13 cellular contexts compared by ENCODE assay signal in the genomic region with DNA sequence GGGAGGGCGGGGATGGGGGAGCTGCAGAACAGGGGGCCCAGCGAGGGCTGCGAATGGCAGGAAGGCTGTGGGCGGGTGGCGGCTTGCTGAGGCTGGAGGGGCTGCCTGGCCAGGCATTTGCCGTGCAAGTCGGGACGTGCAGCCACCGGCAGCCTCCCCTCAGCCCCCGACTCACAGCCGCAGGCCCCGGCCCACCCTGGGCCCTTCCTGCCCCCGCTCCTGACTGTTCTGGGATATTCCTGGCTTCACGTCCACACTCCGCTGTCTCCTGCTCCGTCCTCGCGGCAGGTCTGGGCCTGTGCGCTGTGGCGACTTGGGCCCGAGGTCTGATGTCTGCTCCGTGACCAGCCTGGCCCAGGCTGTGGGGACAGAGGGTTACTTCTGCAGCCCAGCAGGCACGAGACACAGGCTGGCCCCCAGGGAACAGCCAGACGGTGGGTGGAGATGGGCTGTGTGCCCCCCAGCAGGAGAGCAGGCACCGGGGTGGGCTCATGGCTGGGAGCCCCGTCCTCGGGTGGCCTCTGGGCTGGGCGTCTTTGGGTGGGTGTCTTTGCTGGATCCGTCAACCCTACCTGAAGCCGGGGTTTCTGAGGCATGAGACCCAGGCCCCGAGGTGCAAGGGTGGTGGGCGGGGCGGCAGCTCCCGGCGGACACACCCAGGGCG.
DNase-seq lines count a peak whose midpoint lies in the region; ATAC-seq and TF ChIP-seq lines count a peak whose summit lies in the region.
"Had no signal": no experiment of that assay in that cellular context is flagged by ENCODE, and none has a peak within 500 bp of the region (broad histone marks: within the 10 kb centered on the region; RNA-seq: fewer than 3 reads in every experiment).

No MANE protein-coding gene starts in this region.

- H3K4me3 ChIP-seq in ovary: no peak overlapping the region
- H3K4me3 ChIP-seq: ascending aorta, smooth muscle cell had no signal

- no peak for TF ChIP-seq CTCF in foreskin keratinocyte (conservative IDR thresholded peaks at IDR 0.05)
- no peak for TF ChIP-seq CTCF in ovary (IDR thresholded peaks at IDR 0.05)

- H3K27ac ChIP-seq in foreskin keratinocyte (no peak overlapping the region), ovary (no peak overlapping the region)
- H3K27ac ChIP-seq: ascending aorta, neutrophil had no signal

- intact Hi-C loops in ovary (cut with DNase I): no loop called here

- no peaks in the 10 kb centered on the region for H3K36me3 ChIP-seq in ovary
- H3K36me3 ChIP-seq: ascending aorta, neutrophil, WERI-Rb-1 had no signal

- peak; percentile 45 for ATAC-seq in foreskin keratinocyte

- no peak for TF ChIP-seq POLR2A in ovary (IDR thresholded peaks at IDR 0.05)

- TF ChIP-seq EP300 in ovary (IDR thresholded peaks at IDR 0.05): no peak

- H3K27me3 ChIP-seq in foreskin keratinocyte (no peaks in the 10 kb centered on the region), ovary (no peaks in the 10 kb centered on the region)
- H3K27me3 ChIP-seq: ascending aorta had no signal

- 55 to 65% (median 55%) methylated on average over 30 to 36 of the region's 36 CpGs for WGBS in ovary, 3 donors

- H3K4me1 ChIP-seq in foreskin keratinocyte (peaks cover 9% of the 10 kb centered on the region), ovary (ENCODE audit: insufficient read depth) (no peaks in the 10 kb centered on the region)

- H3K9me3 ChIP-seq in ovary: no peaks in the 10 kb centered on the region
- H3K9me3 ChIP-seq: ascending aorta, neutrophil had no signal

- peak; percentile 1 for DNase-seq in stimulated activated CD4-positive, alpha-beta T cell treated with anti-CD3 and anti-CD28 coated beads, Interleukin-4, amount 100 ng/mL, for 1 hour
- DNase-seq in stimulated activated CD4-positive, alpha-beta T cell treated with anti-CD3 and anti-CD28 coated beads, Interleukin-15, amount 100 ng/mL, for 24 hours: no peak
- DNase-seq in foreskin keratinocyte: no peak
- peak in 4 of 5 donors; percentile 8 to 30 (median 11) for DNase-seq in ovary
- no peak for DNase-seq in SHP77 (lab: John Stamatoyannopoulos, UW)
- no peak for DNase-seq in HuH-7.5 (ENCODE audit: low spot score)
- no peak for DNase-seq in midbrain (lab: John Stamatoyannopoulos, UW)
- DNase-seq: NCI-H1092, NCI-H226 had no signal

Comparison
In these comparisons a context has a peak if more than half of its experiments do, and no peak if none do; other contexts are left out.
1. DNase-seq: peak in stimulated activated CD4-positive, alpha-beta T cell treated with anti-CD3 and anti-CD28 coated beads, Interleukin-4, amount 100 ng/mL, for 1 hour (single experiment) and ovary (4 of 5); none in stimulated activated CD4-positive, alpha-beta T cell treated with anti-CD3 and anti-CD28 coated beads, Interleukin-15, amount 100 ng/mL, for 24 hours (single experiment), foreskin keratinocyte (0 of 2), SHP77 (0 of 2), HuH-7.5 (single experiment) and midbrain (single experiment).